ENCODE assay signal across 11 cellular contexts in genomic region chr6:28206527-28207243, GRCh38. TPM values are rescaled to one million over a fixed set of nuclear protein-coding genes. Genes with fewer than 3 reads are reported as not detected.
DNase-seq lines count a peak whose midpoint lies in the region; ATAC-seq and TF ChIP-seq lines count a peak whose summit lies in the region.
"Had no signal": no experiment of that assay in that cellular context is flagged by ENCODE, and none has a peak within 500 bp of the region (broad histone marks: within the 10 kb centered on the region; RNA-seq: fewer than 3 reads in every experiment).

No MANE protein-coding gene starts in this region.

- H3K4me1 Mint-ChIP-seq in endothelial cell (ENCODE audit: unreplicated experiment) = peaks cover 18% of the 10 kb centered on the region

- no peak overlapping the region for H2AFZ ChIP-seq in osteoblast (ENCODE audit: low read length)

- H3K4me2 ChIP-seq in osteoblast (ENCODE audit: insufficient read depth, low read length) = peak overlapping the region; percentile 88

- H3K36me3 ChIP-seq in osteoblast (ENCODE audit: insufficient read depth, low read length) = no peaks in the 10 kb centered on the region

- H3K27ac Mint-ChIP-seq in endothelial cell (ENCODE audit: unreplicated experiment) = no peak overlapping the region

- H3K4me3 Mint-ChIP-seq in endothelial cell (ENCODE audit: unreplicated experiment) = peak overlapping the region; percentile 90

- H4K20me1 ChIP-seq in osteoblast (ENCODE audit: insufficient read depth, low read length) = no peaks in the 10 kb centered on the region

- H3K79me2 ChIP-seq in osteoblast (ENCODE audit: insufficient read depth, low read length) = no peaks in the 10 kb centered on the region

- H3K27me3 Mint-ChIP-seq in endothelial cell (ENCODE audit: unreplicated experiment) = peaks cover 7% of the 10 kb centered on the region

- peaks cover 12% of the 10 kb centered on the region for H3K4me1 ChIP-seq in osteoblast (ENCODE audit: insufficient read depth, low read length)

- ATAC-seq in HG02973 (IDR thresholded peaks at IDR 0.05; ENCODE audit: unreplicated experiment) = no peak

- no peak for TF ChIP-seq CTCF in endothelial cell (IDR thresholded peaks at IDR 0.05; ENCODE audit: unreplicated experiment)
- TF ChIP-seq CTCF in osteoblast (IDR thresholded peaks at IDR 0.05; ENCODE audit: extremely low read depth, low read depth, low read length) = no peak

- peak overlapping the region; percentile 73 for H3K4me3 ChIP-seq in osteoblast (ENCODE audit: insufficient read depth, low read length)
- H3K4me3 ChIP-seq: skin epidermis had no signal

- no peaks in the 10 kb centered on the region for H3K9me3 ChIP-seq in osteoblast (ENCODE audit: low read depth, low read length)

- no peak overlapping the region for H3K27ac ChIP-seq in osteoblast (ENCODE audit: low read depth, low read length)
- H3K27ac ChIP-seq: skin epidermis had no signal

- DNase-seq in ELR (ENCODE audit: low read depth) (peak; percentile 12), NCI-H2227 (lab: John Stamatoyannopoulos, UW; ENCODE audit: unreplicated experiment) (peak; percentile 59), endothelial cell (ENCODE audit: low spot score) (no peak), osteoblast (ENCODE audit: insufficient read length, low spot score, missing footprints) (no peak), HCEC 1CT (no peak), putamen (ENCODE audit: low spot score) (no peak), NCI-H1048 (lab: John Stamatoyannopoulos, UW) (no peak)
- DNase-seq: DMS79 treated with DMSO at 0.1 percent for 48 hours had no signal

- no peaks in the 10 kb centered on the region for H3K9me3 Mint-ChIP-seq in endothelial cell (ENCODE audit: unreplicated experiment)

- H3K36me3 Mint-ChIP-seq in endothelial cell (ENCODE audit: low read depth, unreplicated experiment) = no peaks in the 10 kb centered on the region

- H3K27me3 ChIP-seq in osteoblast (ENCODE audit: insufficient read depth, low read length) = peaks cover 71% of the 10 kb centered on the region

RNA-seq across cellular contexts. Expression of gene ZSCAN9, which starts 18.4 kb away (rescaled TPM):
- 17.5 TPM for total RNA-seq in endothelial cell (ENCODE audit: unreplicated experiment)
- 10.9 and 11.2 TPM in 2 replicates for total RNA-seq in osteoblast

RNA-seq across cellular contexts. Expression of gene ZKSCAN4, which starts 45.4 kb away (rescaled TPM):
- 10.6 TPM for total RNA-seq in endothelial cell (ENCODE audit: unreplicated experiment)
- 6.5 and 7.4 TPM in 2 replicates for total RNA-seq in osteoblast

RNA-seq across cellular contexts. Expression of gene NKAPL, which starts 52.4 kb away (rescaled TPM):
- total RNA-seq in endothelial cell (ENCODE audit: unreplicated experiment) (0.44 TPM), osteoblast (1.1 and 1.2 TPM in 2 replicates)
- total RNA-seq: LHCN-M2 had no signal

Comparison
In these comparisons a context has a peak if more than half of its experiments do, and no peak if none do; other contexts are left out.
1. DNase-seq: peak in ELR (single experiment) and NCI-H2227 (single experiment); none in endothelial cell (single experiment), osteoblast (single experiment), HCEC 1CT (single experiment), putamen (single experiment) and NCI-H1048 (single experiment).